ENCODE assay signal across 8 cellular contexts in genomic region chr11:14891143-14892035, GRCh38. TPM values are rescaled to one million over a fixed set of nuclear protein-coding genes. Genes with fewer than 3 reads are reported as not detected.
DNase-seq lines count a peak whose midpoint lies in the region; ATAC-seq, FAIRE-seq and TF ChIP-seq lines count a peak whose summit lies in the region.

No MANE protein-coding gene starts in this region.

- peak overlapping the region; percentile 94 for H3K27ac Mint-ChIP-seq in progenitor cell of endocrine pancreas

- H3K9me3 Mint-ChIP-seq in progenitor cell of endocrine pancreas (ENCODE audit: low read depth), result peaks cover 4% of the 10 kb centered on the region

- H3K4me1 ChIP-seq in adrenal gland (replicated peaks in 1 of 2) (peaks cover 0 to 15% of the 10 kb centered on the region in 2 donors), upper lobe of right lung (no peaks in the 10 kb centered on the region)

- TF ChIP-seq POLR2A in GM12892 (IDR thresholded peaks at IDR 0.05; ENCODE audit: low read depth, low read length) (peak; percentile 54; the same call in 1 of the 2 replicates), adrenal gland (IDR thresholded peaks at IDR 0.05) (peak; percentile 49 to 74)

- DNase-seq in GM12892 (ENCODE audit: insufficient read length) (peak; percentile 60), NCI-H1417 (lab: John Stamatoyannopoulos, UW) (peak; percentile 96 to 97 (median 96)), T follicular helper cell (ENCODE audit: low read depth) (peak; percentile 77), adrenal gland (peak; percentile 81 to 91 (median 88)), left cardiac atrium (peak; percentile 90), progenitor cell of endocrine pancreas (ENCODE audit: low spot score, unreplicated experiment) (peak; percentile 76), upper lobe of right lung (peak; percentile 95)

- ATAC-seq in HG02763 (IDR thresholded peaks at IDR 0.05; ENCODE audit: unreplicated experiment), result peak; percentile 49
- ATAC-seq in left cardiac atrium, result peak; percentile 85 to 91
- peak; percentile 90 for ATAC-seq in upper lobe of right lung

- H3K4me1 Mint-ChIP-seq in progenitor cell of endocrine pancreas (ENCODE audit: low read depth), result peaks cover 16% of the 10 kb centered on the region

- H3K36me3 ChIP-seq in adrenal gland (replicated peaks in 1 of 2) (no peaks in the 10 kb centered on the region), upper lobe of right lung (no peaks in the 10 kb centered on the region)

- H3K9me3 ChIP-seq in adrenal gland (replicated peaks in 1 of 3) (no peaks in the 10 kb centered on the region), upper lobe of right lung (no peaks in the 10 kb centered on the region)

- H3K4me3 Mint-ChIP-seq in progenitor cell of endocrine pancreas (ENCODE audit: low read depth), result peak overlapping the region; percentile 89

- H3K27me3 ChIP-seq in adrenal gland, result no peaks in the 10 kb centered on the region
- H3K27me3 ChIP-seq in upper lobe of right lung, result no peaks in the 10 kb centered on the region

- H3K27me3 Mint-ChIP-seq in progenitor cell of endocrine pancreas, result peaks cover 12% of the 10 kb centered on the region

- H3K27ac ChIP-seq in adrenal gland, result peak overlapping the region; percentile 48 to 87 (median 76)
- H3K27ac ChIP-seq in upper lobe of right lung, result peak overlapping the region; percentile 90

- peak; percentile 98 for FAIRE-seq in GM12892 (lab: Jason Lieb, UNC)

- H3K4me3 ChIP-seq in adrenal gland (peak overlapping the region; percentile 22 to 92 (median 64)), upper lobe of right lung (peak overlapping the region; percentile 74)

- TF ChIP-seq CTCF in adrenal gland (IDR thresholded peaks at IDR 0.05) (peak in 1 of 6 experiments; percentile 4), progenitor cell of endocrine pancreas (IDR thresholded peaks at IDR 0.05; ENCODE audit: unreplicated experiment) (no peak), upper lobe of right lung (IDR thresholded peaks at IDR 0.05) (no peak)

- H3K36me3 Mint-ChIP-seq in progenitor cell of endocrine pancreas (ENCODE audit: insufficient read depth), result peaks cover 6% of the 10 kb centered on the region

- intact Hi-C loops in adrenal gland (cut with DNase I), result no loop called here
- intact Hi-C loops in left cardiac atrium (cut with DNase I), result loop anchor here in 1 of 2 donors (5.0 to 10.0 kb wide), 2 partner anchors 247 to 369 kb away; partner anchors contain the start of genes PDE3B and PSMA1
- intact Hi-C loops in upper lobe of right lung (cut with DNase I), result no loop called here

- 0 to 1% (median 1%) methylated on average over 26 to 67 of the region's 67 CpGs for WGBS in adrenal gland, 4 donors

RNA-seq across cellular contexts. Expression of gene CYP2R1, which starts 0.6 kb away (rescaled TPM):
- 10.4 TPM for polyA plus RNA-seq in GM12892 (2012; ENCODE audit: missing spikeins)
- total RNA-seq in adrenal gland (10 to 100 TPM in 1 of 8 donors, 1 to 10 TPM in 7; 5.7 to 17.9 (median 7.9) TPM), left cardiac atrium (10 to 100 TPM in 1 of 2 donors, 1 to 10 TPM in 1; 7.8 to 10.1 TPM), progenitor cell of endocrine pancreas (13.4 and 14.9 TPM in 2 replicates), upper lobe of right lung (14.7 TPM)
- polyA plus RNA-seq in adrenal gland, result 10 to 100 TPM; 17.0 to 58.5 (median 19.9) TPM

Comparison
In these comparisons a context has a peak if more than half of its experiments do, and no peak if none do; other contexts are left out.
1. Peak in every context shown above with its lines: DNase-seq, ATAC-seq, H3K4me3 ChIP-seq and H3K27ac ChIP-seq.